ENCODE assay signal across 7 cellular contexts in the genomic region with DNA sequence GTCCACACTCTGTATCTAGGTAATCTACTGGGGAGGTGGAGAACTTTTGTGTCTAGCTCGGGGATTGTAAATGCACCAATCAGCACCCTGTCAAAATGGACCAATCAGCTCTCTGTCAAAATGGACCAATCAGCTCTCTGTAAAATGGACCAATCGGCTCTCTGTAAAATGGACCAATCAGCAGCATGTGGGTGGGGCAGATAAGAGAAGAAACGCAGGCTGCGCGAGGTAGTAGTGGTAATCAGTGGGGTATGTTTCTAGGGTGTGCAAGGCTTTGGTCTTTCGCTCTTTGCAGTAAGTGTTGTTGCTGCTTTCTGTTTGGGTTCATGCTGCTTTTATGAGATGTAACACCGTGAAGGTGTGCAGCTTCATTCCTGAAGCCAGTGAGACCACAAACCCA.
A peak's percentile ranks its signal among the peaks of the same experiment; 100 is the strongest.
DNase-seq lines count a peak whose midpoint lies in the region; ATAC-seq, FAIRE-seq and TF ChIP-seq lines count a peak whose summit lies in the region.
"Not testable (repeated sequence)": the region's sequence is repeated elsewhere in the genome, so short reads cannot be mapped to it uniquely, and the experiment has no call there.

No MANE protein-coding gene starts in this region.

- TF ChIP-seq RAD21 in K562 (CRISPR knock-in tag; conservative IDR thresholded peaks at IDR 0.05 in 1 of 2, IDR thresholded peaks at IDR 0.05 in 1 of 2); H1 (IDR thresholded peaks at IDR 0.05 in 1 of 2, conservative IDR thresholded peaks at IDR 0.05 in 1 of 2; ENCODE audit: low read depth in 2 of 2, low read length in 2 of 2): not testable (repeated sequence)

- in situ Hi-C loops in K562 (cut with MboI) = not testable (repeated sequence)

- H3K4ac ChIP-seq in H1 (replicated peaks; ENCODE audit: insufficient read length, low read depth, low read length) = not testable (repeated sequence)

- WGBS in K562 (ENCODE audit: insufficient coverage, low coverage, missing lambda C conversion rate) = 0% methylated on average over 7 of the region's 7 CpGs
- WGBS in H1 (ENCODE audit: extremely low coverage in 1 of 2, insufficient coverage in 1 of 2, insufficient read length in 1 of 2, insufficient replicate concordance in 2 of 2, low coverage in 1 of 2, low lambda C conversion rate in 2 of 2, missing lambda C conversion rate in 1 of 2), 2 experiments = 91% methylated on average over 7 of the region's 7 CpGs; no CpG with 5 or more reads in 1 of the 2 experiments
- WGBS in testis, 2 donors = 58 to 79% methylated on average over 7 of the region's 7 CpGs

- not testable (repeated sequence) for H3K56ac ChIP-seq in H1 (replicated peaks; ENCODE audit: insufficient read length, low read depth, low read length)

- not testable (repeated sequence) for H3K79me1 ChIP-seq in H1 (ENCODE audit: low read depth, low read length)

- not testable (repeated sequence) for H3K79me2 ChIP-seq in K562 (ENCODE audit: control insufficient read depth, insufficient read depth, low read length); H1 (ENCODE audit: control insufficient read depth in 1 of 2, insufficient read depth in 2 of 2, low read length in 2 of 2)

- not testable (repeated sequence) for H2BK5ac ChIP-seq in H1 (ENCODE audit: low read depth, low read length)

- not testable (repeated sequence) for H3K4me1 Mint-ChIP-seq in glutamatergic neuron (ENCODE audit: low read depth, unreplicated experiment)
- H3K4me1 Mint-ChIP-seq in nephron progenitor cell = peaks cover 26% of the 10 kb centered on the region

- H2BK20ac ChIP-seq in H1 (ENCODE audit: low read length) = peak overlapping the region; percentile 92; the same call in 1 of the 2 replicates

- not testable (repeated sequence) for H3K14ac ChIP-seq in H1 (ENCODE audit: insufficient read length)

- H4K91ac ChIP-seq in H1 (replicated peaks; ENCODE audit: insufficient read length, low read length) = not testable (repeated sequence)

- not testable (repeated sequence) for H3K4me3 ChIP-seq in HEK293 (ENCODE audit: low read depth, low read length); K562; H1 (ENCODE audit: extremely low read depth in 1 of 4, insufficient read depth in 2 of 4, low read depth in 3 of 4, low read length in 4 of 4)
- H3K4me3 ChIP-seq in neutrophil (ENCODE audit: low read depth in 1 of 2, low read length in 1 of 2) = peak overlapping the region in 1 of 2 experiments; percentile 30
- peak overlapping the region; percentile 21 to 27 for H3K4me3 ChIP-seq in testis

- not testable (repeated sequence) for H4K5ac ChIP-seq in H1 (ENCODE audit: insufficient read length, low read depth, low read length)

- H2BK120ac ChIP-seq in H1 (replicated peaks; ENCODE audit: low read depth, low read length) = not testable (repeated sequence)

- not testable (repeated sequence) for H3K23ac ChIP-seq in H1 (ENCODE audit: insufficient read length)

- CTCF ChIA-PET in HEK293 (lab: Yijun Ruan, JAX) = interaction anchor here (0.6 to 1.2 kb wide), 3 partner anchors 23 to 102 kb away, joined by 3 read pairs; no protein-coding TSS in a partner anchor
- CTCF ChIA-PET in K562 (lab: Yijun Ruan, JAX; ENCODE audit: low intra/inter-chr PET ratio); H1 (lab: Charles Lee; ENCODE audit: partially characterized antibody): not testable (repeated sequence)

- not testable (repeated sequence) for H2BK12ac ChIP-seq in H1 (ENCODE audit: low read depth, low read length)

- not testable (repeated sequence) for H3K9me3 Mint-ChIP-seq in glutamatergic neuron (ENCODE audit: unreplicated experiment); nephron progenitor cell

- not testable (repeated sequence) for H3K27ac ChIP-seq in HEK293 (ENCODE audit: extremely low read depth, low read depth, low read length); K562 (ENCODE audit: extremely low read depth, low read depth, low read length); H1 (ENCODE audit: low read depth, low read length); testis
- H3K27ac ChIP-seq in neutrophil = peak overlapping the region; percentile 9

- H3K27me3 ChIP-seq in K562 (ENCODE audit: control insufficient read depth in 2 of 2, insufficient read depth in 2 of 2, low read length in 2 of 2) = peaks cover 0 to 12% of the 10 kb centered on the region in 2 experiments; a peak in 2 of 5 replicates
- H3K27me3 ChIP-seq in H1 (replicated peaks in 1 of 4; ENCODE audit: control insufficient read depth in 3 of 4, extremely low read depth in 1 of 4, insufficient read depth in 3 of 4, low read length in 3 of 4); neutrophil; testis: not testable (repeated sequence)

- not testable (repeated sequence) for TF ChIP-seq EP300 in K562 (IDR thresholded peaks at IDR 0.05; ENCODE audit: low read length); H1 (IDR thresholded peaks at IDR 0.05; ENCODE audit: borderline replicate concordance in 1 of 2, low read depth in 2 of 2, low read length in 2 of 2)

- not testable (repeated sequence) for H3K9ac ChIP-seq in K562 (ENCODE audit: insufficient read depth in 1 of 2, low read depth in 2 of 2, low read length in 2 of 2); H1 (replicated peaks in 1 of 4; ENCODE audit: extremely low read depth in 1 of 4, low read depth in 3 of 4, low read length in 3 of 4)

- not testable (repeated sequence) for TF ChIP-seq CTCF in HEK293 (tag by site-specific recombination; IDR thresholded peaks at IDR 0.05); K562 (IDR thresholded peaks at IDR 0.05 in 2 of 3, conservative IDR thresholded peaks at IDR 0.05 in 1 of 3; ENCODE audit: insufficient read depth in 2 of 3, low read depth in 1 of 3, low read length in 3 of 3); H1 (IDR thresholded peaks at IDR 0.05; ENCODE audit: control extremely low read depth in 1 of 3, insufficient read depth in 1 of 3, low read depth in 1 of 3, low read length in 3 of 3); glutamatergic neuron (IDR thresholded peaks at IDR 0.05; ENCODE audit: partially characterized antibody, unreplicated experiment); nephron progenitor cell (IDR thresholded peaks at IDR 0.05); neutrophil (IDR thresholded peaks at IDR 0.05); testis (IDR thresholded peaks at IDR 0.05)

- not testable (repeated sequence) for H3K36me3 Mint-ChIP-seq in glutamatergic neuron (ENCODE audit: unreplicated experiment); nephron progenitor cell (ENCODE audit: low read depth)

- H3K23me2 ChIP-seq in H1 (ENCODE audit: low read depth, low read length) = peaks cover 11% of the 10 kb centered on the region; the same call in 1 of the 2 replicates

- not testable (repeated sequence) for H2AFZ ChIP-seq in K562 (ENCODE audit: low read depth, low read length); H1 (ENCODE audit: low read length)

- H2BK15ac ChIP-seq in H1 (ENCODE audit: low read length) = not testable (repeated sequence)

- not testable (repeated sequence) for H4K20me1 ChIP-seq in K562 (replicated peaks; ENCODE audit: control insufficient read depth, insufficient read depth, low read length); H1 (replicated peaks in 1 of 2; ENCODE audit: control insufficient read depth in 1 of 2, insufficient read depth in 2 of 2, low read length in 2 of 2)

- peaks cover 12% of the 10 kb centered on the region for H3K27me3 Mint-ChIP-seq in glutamatergic neuron (ENCODE audit: unreplicated experiment)
- peaks cover 57% of the 10 kb centered on the region for H3K27me3 Mint-ChIP-seq in nephron progenitor cell (ENCODE audit: low read depth, poor library complexity)

- not testable (repeated sequence) for H3K18ac ChIP-seq in H1 (ENCODE audit: extremely low read depth, low read length)

- not testable (repeated sequence) for H2AK5ac ChIP-seq in H1 (ENCODE audit: low read depth, low read length)

- not testable (repeated sequence) for H3K9me1 ChIP-seq in K562 (ENCODE audit: control insufficient read depth, insufficient read depth, low read length)

- intact Hi-C loops in K562 (cut with micrococcal nuclease); testis (cut with DNase I; ENCODE audit: low total_unique reads): not testable (repeated sequence)

- not testable (repeated sequence) for H3K36me3 ChIP-seq in HEK293 (ENCODE audit: control insufficient read depth in 2 of 2, insufficient read depth in 1 of 2, low read length in 2 of 2); K562 (ENCODE audit: control insufficient read depth, insufficient read depth, low read length); H1 (ENCODE audit: control insufficient read depth in 2 of 4, insufficient read depth in 4 of 4, low read length in 3 of 4); neutrophil; testis (ENCODE audit: low read depth, missing control alignments)

- not testable (repeated sequence) for DNase-seq in K562 (ENCODE audit: extremely low read depth in 1 of 4, low spot score in 3 of 4); H1 (ENCODE audit: low read depth in 1 of 2, low spot score in 2 of 2); glutamatergic neuron; nephron progenitor cell
- peak; percentile 76 for DNase-seq in testis

- BruUV-seq in K562 (replicated peaks; lab: Mats Ljungman, UMichigan) = not testable (repeated sequence)

- H3K9me3 ChIP-seq in HEK293 (ENCODE audit: control insufficient read depth, insufficient read depth, low read depth, low read length); K562 (replicated peaks; ENCODE audit: control insufficient read depth, insufficient read depth, low read depth, low read length); H1 (ENCODE audit: insufficient read depth in 2 of 2, low read depth in 1 of 2, low read length in 1 of 2); neutrophil; testis: not testable (repeated sequence)

- not testable (repeated sequence) for TF ChIP-seq POLR2A in K562 (conservative IDR thresholded peaks at IDR 0.05); H1 (IDR thresholded peaks at IDR 0.05; ENCODE audit: control extremely low read depth in 1 of 2, low read depth in 2 of 2, low read length in 2 of 2); testis (IDR thresholded peaks at IDR 0.05)

- not testable (repeated sequence) for H3K4me2 ChIP-seq in K562 (ENCODE audit: insufficient read depth, low read length); H1 (ENCODE audit: insufficient read depth in 1 of 2, low read depth in 2 of 2, low read length in 2 of 2)

- H4K8ac ChIP-seq in H1 (ENCODE audit: extremely low read depth, insufficient read depth, low read length) = not testable (repeated sequence)

- FAIRE-seq in K562 (lab: Jason Lieb, UNC); H1 (lab: Jason Lieb, UNC): not testable (repeated sequence)

- H3K27ac Mint-ChIP-seq in glutamatergic neuron (ENCODE audit: unreplicated experiment) = peak overlapping the region; percentile 5
- not testable (repeated sequence) for H3K27ac Mint-ChIP-seq in nephron progenitor cell

- ATAC-seq in K562 = peak; percentile 50; the same call in 2 of the 3 replicates

- not testable (repeated sequence) for H3K4me1 ChIP-seq in HEK293 (ENCODE audit: control insufficient read depth, insufficient read depth, low read length); K562 (replicated peaks in 1 of 2; ENCODE audit: control insufficient read depth in 2 of 2, insufficient read depth in 2 of 2, low read length in 2 of 2); H1 (replicated peaks in 1 of 4; ENCODE audit: control insufficient read depth in 3 of 4, insufficient read depth in 4 of 4, low read length in 3 of 4); testis
- H3K4me1 ChIP-seq in neutrophil (ENCODE audit: control insufficient read depth in 1 of 2, insufficient read depth in 1 of 2, low read depth in 1 of 2, low read length in 1 of 2) = peaks cover 43 to 46% of the 10 kb centered on the region in 2 experiments

- not testable (repeated sequence) for H3K4me3 Mint-ChIP-seq in glutamatergic neuron (ENCODE audit: unreplicated experiment)
- peak overlapping the region; percentile 35 for H3K4me3 Mint-ChIP-seq in nephron progenitor cell

- POLR2A ChIA-PET in HEK293 (lab: Yijun Ruan, JAX); K562 (lab: Yijun Ruan, JAX): not testable (repeated sequence)
- POLR2A ChIA-PET in H1 (lab: Charles Lee; ENCODE audit: partially characterized antibody) = interaction anchor here (1.1 kb wide), 1 partner anchor 42 kb away, joined by 3 read pairs; no protein-coding TSS in a partner anchor
